ENCODE assay signal across 16 cellular contexts in the genomic region with DNA sequence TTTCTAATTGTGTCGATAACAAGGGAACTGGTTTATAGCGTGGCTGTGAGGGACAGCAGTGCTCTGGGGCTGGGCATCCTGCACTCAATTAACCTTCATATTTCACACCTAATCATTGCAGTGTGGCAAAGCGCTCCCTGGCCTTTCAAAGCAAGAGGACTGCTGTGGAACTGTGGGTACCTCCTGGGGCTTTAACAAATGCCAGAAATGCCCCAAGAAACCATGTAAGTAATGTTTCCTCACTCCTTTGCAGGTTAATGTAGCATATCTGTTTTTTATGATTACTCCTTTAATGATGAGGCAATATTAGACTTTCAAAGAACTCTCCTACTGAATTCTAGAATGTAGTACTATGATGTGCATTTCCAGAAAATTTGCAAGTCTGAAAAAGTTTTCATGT.
"Had no signal": no experiment of that assay in that cellular context is flagged by ENCODE, and none has a peak within 500 bp of the region (broad histone marks: within the 10 kb centered on the region; RNA-seq: fewer than 3 reads in every experiment).

No MANE protein-coding gene starts in this region.

- H3K36me3 ChIP-seq: esophagus squamous epithelium, prostate gland, SJCRH30, upper lobe of left lung had no signal

- DNase-seq: activated CD4-positive, alpha-beta T cell treated with anti-CD3 and anti-CD28 coated beads, Interleukin-2, amount 50 U/mL, for 4 hours; activated effector memory CD4-positive, alpha-beta T cell treated with Interleukin-2 at 50 U/mL for 16 hours; activated T-cell treated with anti-CD3 and anti-CD28 coated beads, Interleukin-2, amount 50 U/mL, for 24 hours; amniotic stem cell; esophagus squamous epithelium; foreskin keratinocyte; natural killer cell; SJCRH30; stimulated activated CD4-positive, alpha-beta T cell treated with anti-CD3 and anti-CD28 coated beads, Interleukin-15, amount 100 ng/mL, for 24 hours; stimulated activated CD4-positive, alpha-beta T cell treated with anti-CD3 and anti-CD28 coated beads, Interleukin-4, amount 100 ng/mL, for 4 hours; upper lobe of left lung had no signal

- H3K9me3 ChIP-seq: esophagus squamous epithelium, prostate gland, SJCRH30, upper lobe of left lung had no signal

- H3K27me3 ChIP-seq: esophagus squamous epithelium, foreskin keratinocyte, hepatocyte, SJCRH30, upper lobe of left lung had no signal

- H3K4me3 ChIP-seq: esophagus squamous epithelium, hepatocyte, lung, prostate gland, SJCRH30, upper lobe of left lung had no signal

- H3K27ac ChIP-seq: foreskin keratinocyte, hepatocyte, prostate gland, SJCRH30, upper lobe of left lung had no signal

- ATAC-seq: activated CD4-positive, CD25-positive, alpha-beta regulatory T cell treated with anti-CD3 and anti-CD28 coated beads, Interleukin-2, amount 50 U/mL, for 24 hours; activated naive CD4-positive, alpha-beta T cell treated with anti-CD3 and anti-CD28 coated beads, Interleukin-2, amount 50 U/mL, for 72 hours; natural killer cell had no signal

- H3K4me1 ChIP-seq: prostate gland, SJCRH30, upper lobe of left lung had no signal
